ENCODE assay signal across 15 cellular contexts in the genomic region with DNA sequence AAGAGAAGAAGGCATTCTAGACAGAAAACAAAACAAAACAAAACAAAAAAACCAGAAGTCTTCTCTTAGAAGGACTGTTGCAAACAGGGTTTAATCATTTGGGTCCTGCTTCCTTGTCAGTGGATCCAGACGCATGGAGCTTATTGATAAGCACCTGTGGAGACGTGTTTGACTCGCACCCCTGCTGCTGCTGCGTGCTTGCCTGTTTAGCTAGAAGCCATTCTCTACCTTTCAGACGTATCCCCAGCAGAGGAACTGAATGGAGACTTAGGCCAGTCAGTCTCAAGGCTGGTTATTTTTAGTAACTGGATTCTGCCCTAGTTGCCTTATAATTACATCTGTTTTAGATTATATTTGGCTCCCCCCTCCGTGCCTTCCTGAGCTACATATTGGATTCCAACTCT.
DNase-seq lines count a peak whose midpoint lies in the region; ATAC-seq and TF ChIP-seq lines count a peak whose summit lies in the region.
"Had no signal": no experiment of that assay in that cellular context is flagged by ENCODE, and none has a peak within 500 bp of the region (broad histone marks: within the 10 kb centered on the region; RNA-seq: fewer than 3 reads in every experiment).

No MANE protein-coding gene starts in this region.

- H2BK5ac ChIP-seq in IMR-90 (ENCODE audit: low read depth, low read length, poor library complexity, severe bottlenecking) (no peak overlapping the region), mesenchymal stem cell (ENCODE audit: low read depth, low read length, poor library complexity, severe bottlenecking) (no peak overlapping the region)

- no peak overlapping the region for H3K56ac ChIP-seq in IMR-90 (ENCODE audit: extremely low read depth, insufficient read depth, low read length)

- H2BK120ac ChIP-seq in IMR-90 (ENCODE audit: low read depth, low read length) = no peak overlapping the region; the same call in 1 of the 2 replicates
- no peak overlapping the region for H2BK120ac ChIP-seq in mesenchymal stem cell (ENCODE audit: low read depth, low read length)

- no peaks in the 10 kb centered on the region for H4K20me1 ChIP-seq in IMR-90 (ENCODE audit: insufficient read depth, low read length)
- no peaks in the 10 kb centered on the region for H4K20me1 ChIP-seq in PC-9 (ENCODE audit: insufficient read depth)

- peak overlapping the region; percentile 67; the same call in 1 of the 2 replicates for H2AK5ac ChIP-seq in IMR-90 (ENCODE audit: low read depth, low read length)
- H2AK5ac ChIP-seq in mesenchymal stem cell (ENCODE audit: low read length, severe bottlenecking) = no peak overlapping the region

- H4K91ac ChIP-seq in IMR-90 (ENCODE audit: insufficient read depth, low read depth, low read length) (no peak overlapping the region), mesenchymal stem cell (ENCODE audit: low read length) (no peak overlapping the region)

- no peak for TF ChIP-seq RAD21 in IMR-90 (IDR thresholded peaks at IDR 0.05; ENCODE audit: low read length)

- H3K9me3 Mint-ChIP-seq in brain = peaks cover 0 to 16% (median 2%) of the 10 kb centered on the region in 5 experiments
- H3K9me3 Mint-ChIP-seq: WTC11 had no signal

- no peak overlapping the region for H4K5ac ChIP-seq in IMR-90 (ENCODE audit: low read depth, low read length)

- H3K4me1 Mint-ChIP-seq in brain = peaks cover 22% of the 10 kb centered on the region
- H3K4me1 Mint-ChIP-seq: WTC11 had no signal

- no peak overlapping the region for H4K8ac ChIP-seq in IMR-90 (ENCODE audit: low read depth in 2 of 2, low read length in 2 of 2)
- no peak overlapping the region for H4K8ac ChIP-seq in mesenchymal stem cell (ENCODE audit: low read length)

- H3K36me3 Mint-ChIP-seq in brain = no peaks in the 10 kb centered on the region
- H3K36me3 Mint-ChIP-seq: WTC11 had no signal

- no peaks in the 10 kb centered on the region for H3K9me2 ChIP-seq in PC-9 (ENCODE audit: insufficient read depth)

- POLR2A ChIA-PET in IMR-90 (lab: Charles Lee; ENCODE audit: unreplicated experiment) (no interaction called here), PC-9 (lab: Charles Lee; ENCODE audit: unreplicated experiment) (no interaction called here)

- peak overlapping the region in 1 of 5 experiments; percentile 2 for H3K4me3 Mint-ChIP-seq in brain
- H3K4me3 Mint-ChIP-seq: WTC11 had no signal

- H3K4me2 ChIP-seq in IMR-90 (ENCODE audit: low read depth, low read length) (no peak overlapping the region), mesenchymal stem cell (ENCODE audit: low read length, poor library complexity, severe bottlenecking) (no peak overlapping the region), PC-9 (no peak overlapping the region)

- H3K79me1 ChIP-seq in IMR-90 (ENCODE audit: low read depth in 1 of 2, low read length in 2 of 2) (no peaks in the 10 kb centered on the region), mesenchymal stem cell (replicated peaks; ENCODE audit: low read length, poor library complexity, severe bottlenecking) (no peaks in the 10 kb centered on the region)

- H3K18ac ChIP-seq in IMR-90 (ENCODE audit: low read depth, low read length) = 0 out of 2 replicates have a peak overlapping the region, but pooled peaks have one; percentile 24
- peak overlapping the region in 1 of 2 experiments; percentile 35 for H3K18ac ChIP-seq in mesenchymal stem cell (ENCODE audit: low read depth in 1 of 2, low read length in 2 of 2)

- H3K27me3 ChIP-seq in IMR-90 (ENCODE audit: control insufficient read depth, insufficient read depth, low read length) (no peaks in the 10 kb centered on the region), mesenchymal stem cell (ENCODE audit: control insufficient read depth in 1 of 2, insufficient read depth in 1 of 2, low read length in 2 of 2) (no peaks in the 10 kb centered on the region), thoracic aorta (replicated peaks; ENCODE audit: insufficient read depth) (no peaks in the 10 kb centered on the region), PC-9 (ENCODE audit: insufficient read depth, low read depth) (no peaks in the 10 kb centered on the region)
- H3K27me3 ChIP-seq: adrenal gland had no signal

- peak overlapping the region in 3 of 5 experiments; percentile 27 to 70 (median 60) for H3K27ac Mint-ChIP-seq in brain
- H3K27ac Mint-ChIP-seq: WTC11 had no signal

- H3K79me2 ChIP-seq in PC-9 (ENCODE audit: low read depth) = no peaks in the 10 kb centered on the region

- H3K9me1 ChIP-seq in IMR-90 (ENCODE audit: insufficient read depth, low read length) = peaks cover 2% of the 10 kb centered on the region; the same call in 1 of the 2 replicates

- TF ChIP-seq CTCF in IMR-90 (conservative IDR thresholded peaks at IDR 0.05; ENCODE audit: low read depth, low read length) (no peak), brain (conservative IDR thresholded peaks at IDR 0.05) (no peak), thoracic aorta (IDR thresholded peaks at IDR 0.05) (no peak), PC-9 (conservative IDR thresholded peaks at IDR 0.05) (no peak)

- no peak overlapping the region; the same call in 2 of the 3 replicates for H2BK15ac ChIP-seq in IMR-90 (ENCODE audit: low read depth, low read length)
- no peak overlapping the region for H2BK15ac ChIP-seq in mesenchymal stem cell (ENCODE audit: low read depth, poor library complexity, severe bottlenecking)

- no peak for TF ChIP-seq POLR2A in IMR-90 (IDR thresholded peaks at IDR 0.05; ENCODE audit: low read depth, low read length)

- BruUV-seq in IMR-90 (replicated peaks; lab: Mats Ljungman, UMichigan) (no TSS peak), PC-9 (replicated peaks; lab: Mats Ljungman, UMichigan) (no TSS peak)

- no CpG with 5 or more reads among the region's 6 CpGs for WGBS in IMR-90 (ENCODE audit: extremely low coverage in 2 of 2, insufficient read length in 1 of 2), 2 experiments
- 81% methylated on average over 6 of the region's 6 CpGs for WGBS in mesenchymal stem cell

- no peak overlapping the region for H3K27ac ChIP-seq in IMR-90 (ENCODE audit: insufficient read depth, low read length)
- no peak overlapping the region for H3K27ac ChIP-seq in mesenchymal stem cell (ENCODE audit: low read length, poor library complexity, severe bottlenecking)
- H3K27ac ChIP-seq in thoracic aorta = peak overlapping the region; percentile 3 to 6
- no peak overlapping the region for H3K27ac ChIP-seq in PC-9
- H3K27ac ChIP-seq: adrenal gland had no signal

- DNase-seq in IMR-90 (no peak), mesenchymal stem cell (no peak), thoracic aorta (ENCODE audit: low spot score) (no peak), T1000 (lab: John Stamatoyannopoulos, UW) (no peak), PC-9 (no peak)
- DNase-seq: adrenal gland; cerebellar nuclear complex; MV-4-11; NCI-H2081; stimulated activated CD4-positive, alpha-beta T cell treated with anti-CD3 and anti-CD28 coated beads, Interleukin-4, amount 100 ng/mL, for 24 hours; SW 1271 had no signal

- peaks cover 5% of the 10 kb centered on the region for H3K27me3 Mint-ChIP-seq in brain

- no peak overlapping the region for H3K9ac ChIP-seq in IMR-90 (ENCODE audit: low read depth, low read length)
- H3K9ac ChIP-seq in mesenchymal stem cell (ENCODE audit: low read length) = peak overlapping the region; percentile 61

- H3K14ac ChIP-seq in IMR-90 (replicated peaks; ENCODE audit: low read depth, low read length) (peak overlapping the region; percentile 39), mesenchymal stem cell (ENCODE audit: low read length in 2 of 2) (no peak overlapping the region)

- H2AK9ac ChIP-seq in IMR-90 (replicated peaks; ENCODE audit: low read depth, low read length, poor library complexity) = no peak overlapping the region

- H3K23ac ChIP-seq in IMR-90 (ENCODE audit: low read depth, low read length) (no peak overlapping the region), mesenchymal stem cell (ENCODE audit: low read length in 2 of 2) (no peak overlapping the region)

- intact Hi-C loops in IMR-90 (cut with micrococcal nuclease) = no loop called here
- intact Hi-C loops in PC-9 (cut with micrococcal nuclease; ENCODE audit: unreplicated experiment) = no loop called here

- H3K36me3 ChIP-seq in IMR-90 (ENCODE audit: control insufficient read depth, insufficient read depth, low read length) = no peaks in the 10 kb centered on the region
- H3K36me3 ChIP-seq in mesenchymal stem cell (ENCODE audit: control insufficient read depth in 1 of 2, insufficient read depth in 2 of 2, low read depth in 1 of 2, low read length in 2 of 2) = no peaks in the 10 kb centered on the region
- H3K36me3 ChIP-seq in thoracic aorta = no peaks in the 10 kb centered on the region
- H3K36me3 ChIP-seq in PC-9 (ENCODE audit: low read depth) = no peaks in the 10 kb centered on the region
- H3K36me3 ChIP-seq: adrenal gland had no signal

- H2BK12ac ChIP-seq in mesenchymal stem cell (ENCODE audit: low read length in 2 of 2) = peak overlapping the region in 1 of 2 experiments; percentile 27

- H3K4ac ChIP-seq in IMR-90 (ENCODE audit: low read depth, low read length) (0 out of 2 replicates have a peak overlapping the region, but pooled peaks have one; percentile 28), mesenchymal stem cell (ENCODE audit: low read depth in 1 of 2, low read length in 2 of 2) (peak overlapping the region in 1 of 2 experiments; percentile 24)

- peak overlapping the region; percentile 45; the same call in 1 of the 2 replicates for H2BK20ac ChIP-seq in IMR-90 (ENCODE audit: low read depth, low read length)

- no peaks in the 10 kb centered on the region for H3F3A ChIP-seq in PC-9 (ENCODE audit: insufficient read depth, low read depth)

- peak overlapping the region; percentile 74 for H2AFZ ChIP-seq in IMR-90 (replicated peaks; ENCODE audit: low read length, poor library complexity)
- H2AFZ ChIP-seq in mesenchymal stem cell (ENCODE audit: low read depth, low read length) = no peak overlapping the region
- no peak overlapping the region for H2AFZ ChIP-seq in PC-9

- in situ Hi-C loops in IMR-90 (cut with MboI; ENCODE audit: low sequenced_read_pairs) = no loop called here

- ATAC-seq in IMR-90 (ENCODE audit: low read depth) (peak; percentile 21; the same call in 1 of the 2 replicates), thoracic aorta (ENCODE audit: insufficient number of reproducible peaks, low FRiP score, low read depth) (no peak), GM18867 (IDR thresholded peaks at IDR 0.05; ENCODE audit: unreplicated experiment) (no peak)
- ATAC-seq: Panc1, WTC11 had no signal

- CTCF ChIA-PET in IMR-90 (lab: Yijun Ruan, JAX) = interaction anchor here (0.6 to 0.8 kb wide), 2 partner anchors 17 to 20 kb away, joined by 3 read pairs; no protein-coding TSS in a partner anchor
- CTCF ChIA-PET in PC-9 (lab: Charles Lee) = no interaction called here

- H3K4me3 ChIP-seq in IMR-90 (ENCODE audit: insufficient read depth, low read depth, low read length) (no peak overlapping the region), mesenchymal stem cell (ENCODE audit: insufficient read depth in 1 of 2, low read depth in 1 of 2, low read length in 2 of 2) (peak overlapping the region in 1 of 2 experiments; percentile 49), thoracic aorta (no peak overlapping the region), PC-9 (no peak overlapping the region)
- H3K4me3 ChIP-seq: adrenal gland had no signal

- H3K4me1 ChIP-seq in IMR-90 (ENCODE audit: control insufficient read depth, insufficient read depth, low read length) (peaks cover 6% of the 10 kb centered on the region), mesenchymal stem cell (ENCODE audit: control insufficient read depth, insufficient read depth, low read depth, low read length) (no peaks in the 10 kb centered on the region), thoracic aorta (ENCODE audit: control insufficient read depth in 1 of 2, low read depth in 2 of 2) (peaks cover 7 to 35% of the 10 kb centered on the region in 2 donors), PC-9 (replicated peaks; ENCODE audit: insufficient read depth) (peaks cover 7% of the 10 kb centered on the region)

- dilution Hi-C loops in IMR-90 (cut with HindIII; ENCODE audit: low sequenced_read_pairs, unreplicated experiment) = no loop called here

- H3K9me3 ChIP-seq in IMR-90 (ENCODE audit: control insufficient read depth, insufficient read depth, low read length) (no peaks in the 10 kb centered on the region; the same call in 1 of the 2 replicates), mesenchymal stem cell (ENCODE audit: control insufficient read depth, low read length) (no peaks in the 10 kb centered on the region), thoracic aorta (no peaks in the 10 kb centered on the region), PC-9 (ENCODE audit: insufficient read depth, low read depth) (no peaks in the 10 kb centered on the region)
- H3K9me3 ChIP-seq: adrenal gland had no signal

Comparison
In these comparisons a context has a peak if more than half of its experiments do, and no peak if none do; other contexts are left out.
1. H3K27ac ChIP-seq: peak in thoracic aorta (2 of 2); none in IMR-90 (single experiment), mesenchymal stem cell (single experiment) and PC-9 (single experiment).